ENCODE assay signal across 33 cellular contexts in genomic region chr14:34667007-34667406, GRCh38.
"Had no signal": no experiment of that assay in that cellular context is flagged by ENCODE, and none has a peak within 500 bp of the region (broad histone marks: within the 10 kb centered on the region; RNA-seq: fewer than 3 reads in every experiment).

No MANE protein-coding gene starts in this region.

- H3K9me3 ChIP-seq: colonic mucosa, gastrocnemius medialis, stomach, suprapubic skin had no signal

- H3K4me1 ChIP-seq: colonic mucosa, gastrocnemius medialis, stomach, suprapubic skin, tibial artery had no signal

- DNase-seq: activated CD4-positive, alpha-beta T cell treated with anti-CD3 and anti-CD28 coated beads, Interleukin-2, amount 10 ng/mL, durations not matched to agents 24 days and 14 days; activated CD4-positive, CD25-positive, alpha-beta regulatory T cell treated with anti-CD3 and anti-CD28 coated beads, Interleukin-2, amount 50 U/mL, for 72 hours; activated CD8-positive, alpha-beta T cell treated with anti-CD3 and anti-CD28 coated beads for 36 hours; activated naive CD8-positive, alpha-beta T cell treated with anti-CD3 and anti-CD28 coated beads, Interleukin-2, amount 50 U/mL, for 24 hours; activated T-cell treated with anti-CD3 and anti-CD28 coated beads, Interleukin-2, amount 50 U/mL, for 48 hours; cerebellar nuclear complex; colonic mucosa; dorsolateral prefrontal cortex; effector memory CD8-positive, alpha-beta T cell; erythroblast; gastrocnemius medialis; glutamatergic neuron; islet precursor cell; left cardiac atrium; left ventricle myocardium superior; stimulated activated CD4-positive, alpha-beta T cell treated with anti-CD3 and anti-CD28 coated beads, Interleukin-15, amount 100 ng/mL, for 24 hours; stimulated activated CD4-positive, alpha-beta T cell treated with anti-CD3 and anti-CD28 coated beads, Interleukin-2, amount 100 ng/mL, for 24 hours; stimulated activated naive B cell treated with anti-CD40 and anti-IgM and Interleukin-4, amounts not matched to agents 10 μg/mL and 1 μg/mL and 100 μg/mL, for 72 hours; stomach; T-cell; T-helper 9 cell; tibial artery; WERI-Rb-1 had no signal

- H3K27me3 Mint-ChIP-seq: activated CD8-positive, alpha-beta T cell treated with anti-CD3 and anti-CD28 coated beads for 36 hours; activated naive CD4-positive, alpha-beta T cell treated with anti-CD3 and anti-CD28 coated beads, Interleukin-2, amount 50 U/mL, for 24 hours; activated naive CD8-positive, alpha-beta T cell treated with anti-CD3 and anti-CD28 coated beads, Interleukin-2, amount 50 U/mL, for 24 hours; effector memory CD8-positive, alpha-beta T cell; progenitor cell of endocrine pancreas; stimulated activated naive B cell treated with anti-CD40 and anti-IgM and Interleukin-4, amounts not matched to agents 10 μg/mL and 1 μg/mL and 100 μg/mL, for 72 hours; T-cell had no signal

- H3K4me3 Mint-ChIP-seq: activated CD4-positive, alpha-beta T cell treated with anti-CD3 and anti-CD28 coated beads, Interleukin-2, amount 10 ng/mL, durations not matched to agents 24 days and 14 days; activated CD8-positive, alpha-beta T cell treated with anti-CD3 and anti-CD28 coated beads for 36 hours; activated naive CD4-positive, alpha-beta T cell treated with anti-CD3 and anti-CD28 coated beads, Interleukin-2, amount 50 U/mL, for 24 hours; activated naive CD8-positive, alpha-beta T cell treated with anti-CD3 and anti-CD28 coated beads, Interleukin-2, amount 50 U/mL, for 24 hours; effector memory CD8-positive, alpha-beta T cell; nephron; stimulated activated naive B cell treated with anti-CD40 and anti-IgM and Interleukin-4, amounts not matched to agents 10 μg/mL and 1 μg/mL and 100 μg/mL, for 72 hours had no signal

- ATAC-seq: activated CD8-positive, alpha-beta T cell treated with anti-CD3 and anti-CD28 coated beads for 36 hours; activated naive CD8-positive, alpha-beta T cell treated with anti-CD3 and anti-CD28 coated beads, Interleukin-2, amount 50 U/mL, for 24 hours; effector memory CD8-positive, alpha-beta T cell; gastrocnemius medialis; left cardiac atrium; left ventricle myocardium superior; sciatic nerve; stimulated activated naive B cell treated with anti-CD40 and anti-IgM and Interleukin-4, amounts not matched to agents 10 μg/mL and 1 μg/mL and 100 μg/mL, for 72 hours had no signal

- H3K79me2 ChIP-seq: hepatocyte had no signal

- H3K36me3 Mint-ChIP-seq: stimulated activated naive B cell treated with anti-CD40 and anti-IgM and Interleukin-4, amounts not matched to agents 10 μg/mL and 1 μg/mL and 100 μg/mL, for 72 hours; T-cell had no signal

- FAIRE-seq: bronchial epithelial cell, TTC549 had no signal

- H3K27ac Mint-ChIP-seq: activated CD4-positive, alpha-beta T cell treated with anti-CD3 and anti-CD28 coated beads, Interleukin-2, amount 10 ng/mL, durations not matched to agents 24 days and 14 days; activated CD8-positive, alpha-beta T cell treated with anti-CD3 and anti-CD28 coated beads for 36 hours; activated naive CD8-positive, alpha-beta T cell treated with anti-CD3 and anti-CD28 coated beads, Interleukin-2, amount 50 U/mL, for 24 hours; activated T-helper 2 cell treated with anti-CD3 and anti-CD28 coated beads, Interferon-gamma antibody, Interleukin-2, Interleukin-4, amounts not matched to agents 10 μg/mL and 5 μg/mL and 100 μg/mL, durations not matched to agents 14 hours and 24 hours and 36 hours; effector memory CD8-positive, alpha-beta T cell; progenitor cell of endocrine pancreas; stimulated activated naive B cell treated with anti-CD40 and anti-IgM and Interleukin-4, amounts not matched to agents 10 μg/mL and 1 μg/mL and 100 μg/mL, for 72 hours had no signal

- H3K4me2 ChIP-seq: hepatocyte had no signal

- H3K27ac ChIP-seq: colonic mucosa, gastrocnemius medialis, hepatocyte, stomach, suprapubic skin, tibial artery, WERI-Rb-1 had no signal

- H3K4me3 ChIP-seq: colonic mucosa, dorsolateral prefrontal cortex, gastrocnemius medialis, hepatocyte, smooth muscle cell, stomach, suprapubic skin, tibial artery had no signal

- H2AFZ ChIP-seq: hepatocyte had no signal

- H3K27me3 ChIP-seq: colonic mucosa, dorsolateral prefrontal cortex, gastrocnemius medialis, hepatocyte, stomach, suprapubic skin, tibial artery had no signal

- H3K4me1 Mint-ChIP-seq: stimulated activated naive B cell treated with anti-CD40 and anti-IgM and Interleukin-4, amounts not matched to agents 10 μg/mL and 1 μg/mL and 100 μg/mL, for 72 hours had no signal

- H3K36me3 ChIP-seq: colonic mucosa, gastrocnemius medialis, stomach, suprapubic skin, tibial artery, WERI-Rb-1 had no signal

- H3K9me3 Mint-ChIP-seq: activated CD4-positive, alpha-beta T cell treated with anti-CD3 and anti-CD28 coated beads, Interleukin-2, amount 10 ng/mL, durations not matched to agents 24 days and 14 days; activated naive CD8-positive, alpha-beta T cell treated with anti-CD3 and anti-CD28 coated beads, Interleukin-2, amount 50 U/mL, for 24 hours; activated T-helper 2 cell treated with anti-CD3 and anti-CD28 coated beads, Interferon-gamma antibody, Interleukin-2, Interleukin-4, amounts not matched to agents 10 μg/mL and 5 μg/mL and 100 μg/mL, durations not matched to agents 14 hours and 24 hours and 36 hours; effector memory CD8-positive, alpha-beta T cell had no signal
